Comparison of ENCODE assay signal across 1 cellular context in the genomic region with DNA sequence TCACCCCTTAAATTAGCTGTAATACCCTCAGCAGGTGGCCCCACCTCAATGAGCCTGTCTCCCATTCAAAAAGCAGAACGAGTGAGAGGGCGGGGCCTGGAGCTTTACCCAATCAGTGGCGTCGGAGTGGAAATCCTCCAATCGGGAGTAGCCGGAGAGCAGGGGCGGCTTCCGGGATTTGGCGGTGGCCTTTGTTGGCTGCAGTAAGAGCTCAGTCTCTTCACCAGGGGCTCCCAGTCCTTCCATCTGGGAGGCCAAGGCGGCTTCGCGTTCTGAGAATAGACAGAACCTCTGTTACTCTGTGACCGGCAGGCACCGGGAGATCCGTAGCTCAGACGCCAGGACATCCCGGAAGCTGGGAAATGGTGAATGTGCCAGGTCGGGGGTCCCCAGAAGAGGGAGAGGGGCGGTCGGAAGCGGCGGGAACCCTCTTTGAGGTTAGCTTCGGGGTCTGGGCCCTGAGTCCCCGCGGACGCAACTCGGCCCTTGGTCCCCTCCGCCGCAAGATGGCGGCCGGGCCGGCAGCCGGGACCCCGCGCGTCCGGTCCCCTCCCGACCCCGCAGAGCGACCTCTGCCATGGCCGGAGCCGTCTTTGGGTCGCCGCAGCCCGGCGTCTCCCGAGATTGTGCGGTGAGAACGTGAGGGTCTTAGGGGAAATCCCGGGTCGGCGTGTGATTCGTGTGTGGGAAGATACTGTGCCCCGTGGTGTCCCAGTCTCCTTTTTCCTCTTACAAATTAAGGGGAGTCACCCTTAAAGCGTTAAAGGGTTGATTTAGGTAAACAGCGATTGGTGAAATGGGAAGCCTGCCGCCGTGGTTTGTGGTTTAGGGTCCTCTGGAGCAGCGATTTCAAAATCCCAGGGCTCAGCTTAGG.
TF ChIP-seq lines count a peak whose summit lies in the region.

No MANE protein-coding gene starts in this region.

TF ChIP-seq in neural cell, 6 proteins besides CTCF, POLR2A, EP300 and RAD21 (continued from another document):
- TF ChIP-seq, protein P1, sequence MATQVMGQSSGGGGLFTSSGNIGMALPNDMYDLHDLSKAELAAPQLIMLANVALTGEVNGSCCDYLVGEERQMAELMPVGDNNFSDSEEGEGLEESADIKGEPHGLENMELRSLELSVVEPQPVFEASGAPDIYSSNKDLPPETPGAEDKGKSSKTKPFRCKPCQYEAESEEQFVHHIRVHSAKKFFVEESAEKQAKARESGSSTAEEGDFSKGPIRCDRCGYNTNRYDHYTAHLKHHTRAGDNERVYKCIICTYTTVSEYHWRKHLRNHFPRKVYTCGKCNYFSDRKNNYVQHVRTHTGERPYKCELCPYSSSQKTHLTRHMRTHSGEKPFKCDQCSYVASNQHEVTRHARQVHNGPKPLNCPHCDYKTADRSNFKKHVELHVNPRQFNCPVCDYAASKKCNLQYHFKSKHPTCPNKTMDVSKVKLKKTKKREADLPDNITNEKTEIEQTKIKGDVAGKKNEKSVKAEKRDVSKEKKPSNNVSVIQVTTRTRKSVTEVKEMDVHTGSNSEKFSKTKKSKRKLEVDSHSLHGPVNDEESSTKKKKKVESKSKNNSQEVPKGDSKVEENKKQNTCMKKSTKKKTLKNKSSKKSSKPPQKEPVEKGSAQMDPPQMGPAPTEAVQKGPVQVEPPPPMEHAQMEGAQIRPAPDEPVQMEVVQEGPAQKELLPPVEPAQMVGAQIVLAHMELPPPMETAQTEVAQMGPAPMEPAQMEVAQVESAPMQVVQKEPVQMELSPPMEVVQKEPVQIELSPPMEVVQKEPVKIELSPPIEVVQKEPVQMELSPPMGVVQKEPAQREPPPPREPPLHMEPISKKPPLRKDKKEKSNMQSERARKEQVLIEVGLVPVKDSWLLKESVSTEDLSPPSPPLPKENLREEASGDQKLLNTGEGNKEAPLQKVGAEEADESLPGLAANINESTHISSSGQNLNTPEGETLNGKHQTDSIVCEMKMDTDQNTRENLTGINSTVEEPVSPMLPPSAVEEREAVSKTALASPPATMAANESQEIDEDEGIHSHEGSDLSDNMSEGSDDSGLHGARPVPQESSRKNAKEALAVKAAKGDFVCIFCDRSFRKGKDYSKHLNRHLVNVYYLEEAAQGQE (IDR thresholded peaks at IDR 0.05; ENCODE audit: borderline replicate concordance) = peak; percentile 93
- peak; percentile 96 for TF ChIP-seq TAF1 (IDR thresholded peaks at IDR 0.05; ENCODE audit: low read depth)
